Comparison of ENCODE assay signal across 8 cellular contexts in genomic region chr12:128817115-128818015, GRCh38. TPM values are rescaled to one million over a fixed set of nuclear protein-coding genes. Genes with fewer than 3 reads are reported as not detected.
DNase-seq lines count a peak whose midpoint lies in the region; ATAC-seq and TF ChIP-seq lines count a peak whose summit lies in the region.

No MANE protein-coding gene starts in this region.

- no peak for DNase-seq in activated naive CD4-positive, alpha-beta T cell treated with Interleukin-2 at 50 U/mL for 16 hours
- DNase-seq in SJSA1 (ENCODE audit: low read depth in 1 of 2, low spot score in 2 of 2) (peak; percentile 38 to 63), fibroblast of the aortic adventitia (ENCODE audit: low read depth) (peak; percentile 77), psoas muscle (peak; percentile 70 to 86), NCI-H1092 (lab: John Stamatoyannopoulos, UW) (no peak), HT-29 (ENCODE audit: low spot score) (no peak)

- H3K27ac ChIP-seq in SJSA1: peak overlapping the region; percentile 67
- H3K27ac ChIP-seq in psoas muscle: peak overlapping the region; percentile 95

- peaks cover 68% of the 10 kb centered on the region for H3K4me1 Mint-ChIP-seq in activated naive CD4-positive, alpha-beta T cell treated with anti-CD3 and anti-CD28 coated beads, Interleukin-2, amount 50 U/mL, for 24 hours

- H3K27ac Mint-ChIP-seq in activated naive CD4-positive, alpha-beta T cell treated with anti-CD3 and anti-CD28 coated beads, Interleukin-2, amount 50 U/mL, for 24 hours: no peak overlapping the region

- no peak for TF ChIP-seq CTCF in fibroblast of the aortic adventitia (IDR thresholded peaks at IDR 0.05; ENCODE audit: insufficient read depth, low read length)
- TF ChIP-seq CTCF in psoas muscle (IDR thresholded peaks at IDR 0.05): no peak

- H3K27me3 ChIP-seq in SJSA1 (replicated peaks) (no peaks in the 10 kb centered on the region), psoas muscle (ENCODE audit: insufficient read depth in 3 of 3, low read length in 2 of 3) (no peaks in the 10 kb centered on the region)

- peaks cover 48% of the 10 kb centered on the region for H3K36me3 ChIP-seq in SJSA1
- peaks cover 0 to 12% of the 10 kb centered on the region in 2 donors for H3K36me3 ChIP-seq in psoas muscle (ENCODE audit: insufficient read depth in 1 of 2, low read depth in 1 of 2)

- H3K4me3 Mint-ChIP-seq in activated naive CD4-positive, alpha-beta T cell treated with anti-CD3 and anti-CD28 coated beads, Interleukin-2, amount 50 U/mL, for 24 hours: peak overlapping the region; percentile 23

- peaks cover 17% of the 10 kb centered on the region for H3K36me3 Mint-ChIP-seq in activated naive CD4-positive, alpha-beta T cell treated with anti-CD3 and anti-CD28 coated beads, Interleukin-2, amount 50 U/mL, for 24 hours

- H3K9me3 Mint-ChIP-seq in activated naive CD4-positive, alpha-beta T cell treated with anti-CD3 and anti-CD28 coated beads, Interleukin-2, amount 50 U/mL, for 24 hours: no peaks in the 10 kb centered on the region

- WGBS in psoas muscle, 3 donors: 23 to 25% (median 24%) methylated on average over 8 of the region's 8 CpGs

- H3K4me1 ChIP-seq in SJSA1 (replicated peaks): peaks cover 48% of the 10 kb centered on the region
- peaks cover 82% of the 10 kb centered on the region for H3K4me1 ChIP-seq in psoas muscle

- H3K4me3 ChIP-seq in SJSA1 (no peak overlapping the region), fibroblast of the aortic adventitia (ENCODE audit: low read depth, low read length) (peak overlapping the region; percentile 31), psoas muscle (peak overlapping the region; percentile 46)

- H3K9me3 ChIP-seq in SJSA1 (replicated peaks): no peaks in the 10 kb centered on the region
- no peaks in the 10 kb centered on the region for H3K9me3 ChIP-seq in psoas muscle

- intact Hi-C loops in psoas muscle (cut with DNase I): no loop called here

- ATAC-seq in HG02970 (IDR thresholded peaks at IDR 0.05; ENCODE audit: low FRiP score, unreplicated experiment): peak; percentile 40
- peak; percentile 72 to 87 (median 84) for ATAC-seq in psoas muscle

- no peaks in the 10 kb centered on the region for H3K27me3 Mint-ChIP-seq in activated naive CD4-positive, alpha-beta T cell treated with anti-CD3 and anti-CD28 coated beads, Interleukin-2, amount 50 U/mL, for 24 hours

RNA-seq across cellular contexts. Expression of gene SLC15A4, which starts 6.4 kb away (rescaled TPM):
- total RNA-seq in SJSA1 (2014; rRNA removed; shearing (Covaris generic)): 51.6 and 59.5 TPM in 2 replicates
- total RNA-seq in fibroblast of the aortic adventitia (ENCODE audit: low replicate concordance) (23.8 and 54.0 TPM in 2 replicates), psoas muscle (10 to 100 TPM; 21.9 to 54.0 (median 31.9) TPM)
- polyA plus RNA-seq in psoas muscle: 10 to 100 TPM; 26.9 to 39.7 (median 30.2) TPM
- total RNA-seq in HT-29 (2014; rRNA removed; shearing (Covaris generic)): 17.9 and 30.4 TPM in 2 replicates

RNA-seq across cellular contexts. Expression of gene GLT1D1, which starts 35.9 kb away (rescaled TPM):
- total RNA-seq in SJSA1 (2014; rRNA removed; shearing (Covaris generic)): not detected in 2 replicates
- total RNA-seq in fibroblast of the aortic adventitia (ENCODE audit: low replicate concordance) (not detected in 2 replicates), psoas muscle (1 to 10 TPM in 3 of 4 donors, under 1 TPM in 1; 0.32 to 3.1 (median 2.0) TPM)
- under 1 TPM; 0.51 to 0.95 (median 0.60) TPM for polyA plus RNA-seq in psoas muscle
- total RNA-seq in HT-29 (2014; rRNA removed; shearing (Covaris generic)): not detected in 2 replicates

Comparison
In these comparisons a context has a peak if more than half of its experiments do, and no peak if none do; other contexts are left out.
1. DNase-seq: peak in SJSA1 (2 of 2), fibroblast of the aortic adventitia (single experiment) and psoas muscle (2 of 2); none in activated naive CD4-positive, alpha-beta T cell treated with Interleukin-2 at 50 U/mL for 16 hours (single experiment), NCI-H1092 (single experiment) and HT-29 (single experiment).